Comparison of ENCODE assay signal across 23 cellular contexts in genomic region chr7:53604201-53604600, GRCh38.
DNase-seq lines count a peak whose midpoint lies in the region; ATAC-seq and TF ChIP-seq lines count a peak whose summit lies in the region.
"Had no signal": no experiment of that assay in that cellular context is flagged by ENCODE, and none has a peak within 500 bp of the region (broad histone marks: within the 10 kb centered on the region; RNA-seq: fewer than 3 reads in every experiment).

No MANE protein-coding gene starts in this region.

- H4K20me1 ChIP-seq in mammary epithelial cell (ENCODE audit: insufficient read depth, low read length) = no peaks in the 10 kb centered on the region

- no peaks in the 10 kb centered on the region for H3K9me3 ChIP-seq in mammary epithelial cell (replicated peaks; ENCODE audit: insufficient read depth, low read length)
- no peaks in the 10 kb centered on the region for H3K9me3 ChIP-seq in breast epithelium
- H3K9me3 ChIP-seq in iPS DF 6.9 (ENCODE audit: control insufficient read depth, insufficient read depth, low read length) = no peaks in the 10 kb centered on the region

- TF ChIP-seq CTCF in mammary epithelial cell (conservative IDR thresholded peaks at IDR 0.05 in 1 of 2, IDR thresholded peaks at IDR 0.05 in 1 of 2; ENCODE audit: extremely low read depth in 1 of 2, insufficient read depth in 1 of 2, low read depth in 1 of 2, low read length in 2 of 2) (no peak), breast epithelium (IDR thresholded peaks at IDR 0.05) (no peak), astrocyte of the spinal cord (IDR thresholded peaks at IDR 0.05; ENCODE audit: low read depth, low read length) (no peak)

- WGBS in mammary epithelial cell (ENCODE audit: low coverage, missing lambda C conversion rate) = 30% methylated on average over 6 of the region's 6 CpGs
- no CpG with 5 or more reads among the region's 6 CpGs for WGBS in iPS DF 6.9 (ENCODE audit: insufficient coverage, insufficient read length)

- H3K36me3 ChIP-seq in mammary epithelial cell (ENCODE audit: insufficient read depth, low read length) (no peaks in the 10 kb centered on the region), breast epithelium (no peaks in the 10 kb centered on the region), iPS DF 6.9 (ENCODE audit: control insufficient read depth, insufficient read depth, low read length) (no peaks in the 10 kb centered on the region)

- BruUV-seq in mammary epithelial cell (replicated peaks; lab: Mats Ljungman, UMichigan) = no TSS peak

- H3K4me3 ChIP-seq in mammary epithelial cell (replicated peaks in 1 of 3; ENCODE audit: insufficient read depth in 1 of 3, low read depth in 2 of 3, low read length in 3 of 3) = no peak overlapping the region
- no peak overlapping the region for H3K4me3 ChIP-seq in breast epithelium
- H3K4me3 ChIP-seq in astrocyte of the spinal cord (ENCODE audit: low read depth, low read length) = no peak overlapping the region
- H3K4me3 ChIP-seq in iPS DF 6.9 (ENCODE audit: low read length) = no peak overlapping the region

- H3K27ac ChIP-seq in mammary epithelial cell (ENCODE audit: insufficient read depth, low read depth, low read length) (no peak overlapping the region), breast epithelium (no peak overlapping the region), iPS DF 6.9 (ENCODE audit: low read length) (no peak overlapping the region)
- H3K27ac ChIP-seq: 22Rv1 had no signal

- H3K27me3 Mint-ChIP-seq in activated naive CD8-positive, alpha-beta T cell treated with anti-CD3 and anti-CD28 coated beads, Interleukin-2, amount 50 U/mL, for 24 hours = no peaks in the 10 kb centered on the region

- intact Hi-C loops in mammary epithelial cell (cut with micrococcal nuclease) (no loop called here), breast epithelium (cut with DNase I; ENCODE audit: low total_unique reads) (no loop called here)

- no peaks in the 10 kb centered on the region for H3K4me1 Mint-ChIP-seq in activated naive CD8-positive, alpha-beta T cell treated with anti-CD3 and anti-CD28 coated beads, Interleukin-2, amount 50 U/mL, for 24 hours

- DNase-seq in mammary epithelial cell (no peak), breast epithelium (ENCODE audit: low spot score in 2 of 2) (no peak), astrocyte of the spinal cord (ENCODE audit: low read depth, low spot score) (peak; percentile 2), iPS DF 6.9 (ENCODE audit: low read depth, low spot score) (peak; percentile 39), amygdala (lab: John Stamatoyannopoulos, UW) (no peak)
- DNase-seq in activated naive CD8-positive, alpha-beta T cell treated with anti-CD3 and anti-CD28 coated beads, Interleukin-2, amount 50 U/mL, for 24 hours = no peak
- DNase-seq: AML-193; C1 segment of cervical spinal cord; CD8-positive, alpha-beta T cell; DND-41; H7; HFFc6; Karpas-422; NCI-H1417; NCI-H1694 treated with DMSO at 0.1 percent for 48 hours; NCI-H2081 treated with DMSO at 0.1 percent for 48 hours; NCI-H2171 treated with DMSO at 0.1 percent for 48 hours; NCI-H524 treated with DMSO at 0.1 percent for 48 hours; NCI-H82; Right ventricle myocardium superior had no signal

- peaks cover 18% of the 10 kb centered on the region for H3K4me1 ChIP-seq in mammary epithelial cell (ENCODE audit: insufficient read depth, low read length)
- no peaks in the 10 kb centered on the region for H3K4me1 ChIP-seq in breast epithelium
- H3K4me1 ChIP-seq in iPS DF 6.9 (ENCODE audit: control insufficient read depth, insufficient read depth, low read length) = no peaks in the 10 kb centered on the region

- no peak overlapping the region for H3K4me2 ChIP-seq in mammary epithelial cell (ENCODE audit: insufficient read depth, low read depth, low read length)

- H2AFZ ChIP-seq in mammary epithelial cell (ENCODE audit: low read depth, low read length) = peak overlapping the region; percentile 78

- H3K27ac Mint-ChIP-seq in activated naive CD8-positive, alpha-beta T cell treated with anti-CD3 and anti-CD28 coated beads, Interleukin-2, amount 50 U/mL, for 24 hours = no peak overlapping the region
- H3K27ac Mint-ChIP-seq: CD8-positive, alpha-beta T cell; HFFc6 had no signal

- H3K27me3 ChIP-seq in mammary epithelial cell (ENCODE audit: insufficient read depth, low read length) (no peaks in the 10 kb centered on the region), breast epithelium (no peaks in the 10 kb centered on the region), iPS DF 6.9 (ENCODE audit: control insufficient read depth, insufficient read depth, low read length) (no peaks in the 10 kb centered on the region)

- in situ Hi-C loops in mammary epithelial cell (cut with MboI; ENCODE audit: low sequenced_read_pairs in 2 of 2) (no loop called here), astrocyte of the spinal cord (cut with HindIII; ENCODE audit: low sequenced_read_pairs) (no loop called here)

- CTCF ChIA-PET in mammary epithelial cell (lab: Charles Lee; ENCODE audit: low non-redundant PET) = no interaction called here

- no peak overlapping the region for H3K4me3 Mint-ChIP-seq in activated naive CD8-positive, alpha-beta T cell treated with anti-CD3 and anti-CD28 coated beads, Interleukin-2, amount 50 U/mL, for 24 hours
- H3K4me3 Mint-ChIP-seq: CD8-positive, alpha-beta T cell; HFFc6 had no signal

- no peak overlapping the region for H3K9ac ChIP-seq in mammary epithelial cell (ENCODE audit: insufficient read depth, low read length)

- peaks cover 8% of the 10 kb centered on the region for H3K9me3 Mint-ChIP-seq in activated naive CD8-positive, alpha-beta T cell treated with anti-CD3 and anti-CD28 coated beads, Interleukin-2, amount 50 U/mL, for 24 hours

- no peaks in the 10 kb centered on the region for H3K36me3 Mint-ChIP-seq in activated naive CD8-positive, alpha-beta T cell treated with anti-CD3 and anti-CD28 coated beads, Interleukin-2, amount 50 U/mL, for 24 hours (ENCODE audit: low read depth)
- H3K36me3 Mint-ChIP-seq: CD8-positive, alpha-beta T cell had no signal

- TF ChIP-seq POLR2A in breast epithelium (IDR thresholded peaks at IDR 0.05) = no peak

- ATAC-seq in GM21528 (IDR thresholded peaks at IDR 0.05; ENCODE audit: low FRiP score, unreplicated experiment) (no peak), GM19395 (IDR thresholded peaks at IDR 0.05; ENCODE audit: unreplicated experiment) (no peak)
- no peak for ATAC-seq in activated naive CD8-positive, alpha-beta T cell treated with anti-CD3 and anti-CD28 coated beads, Interleukin-2, amount 50 U/mL, for 24 hours
- ATAC-seq: CD8-positive, alpha-beta T cell had no signal

- dilution Hi-C loops in mammary epithelial cell (cut with HindIII; ENCODE audit: low sequenced_read_pairs) = no loop called here

- no peaks in the 10 kb centered on the region for H3K79me2 ChIP-seq in mammary epithelial cell (ENCODE audit: insufficient read depth, low read length)

Comparison
In these comparisons a context has a peak if more than half of its experiments do, and no peak if none do; other contexts are left out.
1. DNase-seq: peak in astrocyte of the spinal cord (single experiment) and iPS DF 6.9 (single experiment); none in mammary epithelial cell (single experiment), breast epithelium (0 of 2), activated naive CD8-positive, alpha-beta T cell treated with anti-CD3 and anti-CD28 coated beads, Interleukin-2, amount 50 U/mL, for 24 hours (single experiment) and amygdala (0 of 56).